Comparison of ENCODE assay signal across 1 cellular context in genomic region chr2:110173523-110173922, GRCh38.
TF ChIP-seq lines count a peak whose summit lies in the region.

No MANE protein-coding gene starts in this region.

TF ChIP-seq in HEK293, 187 proteins besides CTCF, POLR2A, EP300 and RAD21 (continued from another document):
- TF ChIP-seq PRDM2 (tag by site-specific recombination; IDR thresholded peaks at IDR 0.05; ENCODE audit: borderline replicate concordance) (no peak), ZNF175 (tag by site-specific recombination; IDR thresholded peaks at IDR 0.05) (no peak), ZNF830 (tag by site-specific recombination; IDR thresholded peaks at IDR 0.05; ENCODE audit: low read depth) (no peak), ZNF341 (tag by site-specific recombination; IDR thresholded peaks at IDR 0.05; ENCODE audit: low read depth) (no peak), SCRT2 (tag by site-specific recombination; IDR thresholded peaks at IDR 0.05) (peak; percentile 56; the same call in 1 of the 2 replicates), SP3 (tag by site-specific recombination; IDR thresholded peaks at IDR 0.05) (0 out of 2 replicates have a peak, but pooled peaks have one; percentile 12), ZNF214 (tag by site-specific recombination; IDR thresholded peaks at IDR 0.05; ENCODE audit: borderline replicate concordance) (no peak), KLF9 (tag by site-specific recombination; IDR thresholded peaks at IDR 0.05; ENCODE audit: low read depth) (no peak), ZNF146 (tag by site-specific recombination; IDR thresholded peaks at IDR 0.05) (no peak), ZNF701 (tag by site-specific recombination; IDR thresholded peaks at IDR 0.05) (no peak), ZNF707 (tag by site-specific recombination; IDR thresholded peaks at IDR 0.05) (no peak), ZNF548 (tag by site-specific recombination; IDR thresholded peaks at IDR 0.05) (no peak), ZNF596 (tag by site-specific recombination; IDR thresholded peaks at IDR 0.05) (no peak), ZNF518A (tag by site-specific recombination; conservative IDR thresholded peaks at IDR 0.05; ENCODE audit: low read depth) (no peak), MEIS1 (CRISPR knock-in tag; IDR thresholded peaks at IDR 0.05; ENCODE audit: borderline replicate concordance) (no peak), WT1 (tag by site-specific recombination; IDR thresholded peaks at IDR 0.05) (no peak), ZFHX2 (tag by site-specific recombination; conservative IDR thresholded peaks at IDR 0.05) (no peak), ZBTB8A (tag by site-specific recombination; IDR thresholded peaks at IDR 0.05) (no peak), ZBTB21 (tag by site-specific recombination; IDR thresholded peaks at IDR 0.05) (no peak), BCL6B (tag by site-specific recombination; IDR thresholded peaks at IDR 0.05) (0 out of 2 replicates have a peak, but pooled peaks have one; percentile 42), HOXD13 (CRISPR knock-in tag; IDR thresholded peaks at IDR 0.05; ENCODE audit: borderline replicate concordance) (no peak), ZNF132 (tag by site-specific recombination; IDR thresholded peaks at IDR 0.05; ENCODE audit: borderline replicate concordance) (no peak), ZNF184 (tag by site-specific recombination; IDR thresholded peaks at IDR 0.05) (no peak)
- TF ChIP-seq, protein P1, sequence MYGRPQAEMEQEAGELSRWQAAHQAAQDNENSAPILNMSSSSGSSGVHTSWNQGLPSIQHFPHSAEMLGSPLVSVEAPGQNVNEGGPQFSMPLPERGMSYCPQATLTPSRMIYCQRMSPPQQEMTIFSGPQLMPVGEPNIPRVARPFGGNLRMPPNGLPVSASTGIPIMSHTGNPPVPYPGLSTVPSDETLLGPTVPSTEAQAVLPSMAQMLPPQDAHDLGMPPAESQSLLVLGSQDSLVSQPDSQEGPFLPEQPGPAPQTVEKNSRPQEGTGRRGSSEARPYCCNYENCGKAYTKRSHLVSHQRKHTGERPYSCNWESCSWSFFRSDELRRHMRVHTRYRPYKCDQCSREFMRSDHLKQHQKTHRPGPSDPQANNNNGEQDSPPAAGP (tag by site-specific recombination; IDR thresholded peaks at IDR 0.05) = no peak
- TF ChIP-seq, protein P2, sequence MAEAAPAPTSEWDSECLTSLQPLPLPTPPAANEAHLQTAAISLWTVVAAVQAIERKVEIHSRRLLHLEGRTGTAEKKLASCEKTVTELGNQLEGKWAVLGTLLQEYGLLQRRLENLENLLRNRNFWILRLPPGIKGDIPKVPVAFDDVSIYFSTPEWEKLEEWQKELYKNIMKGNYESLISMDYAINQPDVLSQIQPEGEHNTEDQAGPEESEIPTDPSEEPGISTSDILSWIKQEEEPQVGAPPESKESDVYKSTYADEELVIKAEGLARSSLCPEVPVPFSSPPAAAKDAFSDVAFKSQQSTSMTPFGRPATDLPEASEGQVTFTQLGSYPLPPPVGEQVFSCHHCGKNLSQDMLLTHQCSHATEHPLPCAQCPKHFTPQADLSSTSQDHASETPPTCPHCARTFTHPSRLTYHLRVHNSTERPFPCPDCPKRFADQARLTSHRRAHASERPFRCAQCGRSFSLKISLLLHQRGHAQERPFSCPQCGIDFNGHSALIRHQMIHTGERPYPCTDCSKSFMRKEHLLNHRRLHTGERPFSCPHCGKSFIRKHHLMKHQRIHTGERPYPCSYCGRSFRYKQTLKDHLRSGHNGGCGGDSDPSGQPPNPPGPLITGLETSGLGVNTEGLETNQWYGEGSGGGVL (tag by site-specific recombination; IDR thresholded peaks at IDR 0.05) = no peak
- TF ChIP-seq, protein P3, sequence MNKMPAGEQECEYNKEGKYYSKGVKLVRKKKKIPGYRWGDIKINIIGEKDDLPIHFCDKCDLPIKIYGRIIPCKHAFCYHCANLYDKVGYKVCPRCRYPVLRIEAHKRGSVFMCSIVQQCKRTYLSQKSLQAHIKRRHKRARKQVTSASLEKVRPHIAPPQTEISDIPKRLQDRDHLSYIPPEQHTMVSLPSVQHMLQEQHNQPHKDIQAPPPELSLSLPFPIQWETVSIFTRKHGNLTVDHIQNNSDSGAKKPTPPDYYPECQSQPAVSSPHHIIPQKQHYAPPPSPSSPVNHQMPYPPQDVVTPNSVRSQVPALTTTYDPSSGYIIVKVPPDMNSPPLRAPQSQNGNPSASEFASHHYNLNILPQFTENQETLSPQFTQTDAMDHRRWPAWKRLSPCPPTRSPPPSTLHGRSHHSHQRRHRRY (tag by site-specific recombination; IDR thresholded peaks at IDR 0.05) = no peak
- TF ChIP-seq, protein P4, sequence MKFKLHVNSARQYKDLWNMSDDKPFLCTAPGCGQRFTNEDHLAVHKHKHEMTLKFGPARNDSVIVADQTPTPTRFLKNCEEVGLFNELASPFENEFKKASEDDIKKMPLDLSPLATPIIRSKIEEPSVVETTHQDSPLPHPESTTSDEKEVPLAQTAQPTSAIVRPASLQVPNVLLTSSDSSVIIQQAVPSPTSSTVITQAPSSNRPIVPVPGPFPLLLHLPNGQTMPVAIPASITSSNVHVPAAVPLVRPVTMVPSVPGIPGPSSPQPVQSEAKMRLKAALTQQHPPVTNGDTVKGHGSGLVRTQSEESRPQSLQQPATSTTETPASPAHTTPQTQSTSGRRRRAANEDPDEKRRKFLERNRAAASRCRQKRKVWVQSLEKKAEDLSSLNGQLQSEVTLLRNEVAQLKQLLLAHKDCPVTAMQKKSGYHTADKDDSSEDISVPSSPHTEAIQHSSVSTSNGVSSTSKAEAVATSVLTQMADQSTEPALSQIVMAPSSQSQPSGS (tag by site-specific recombination; IDR thresholded peaks at IDR 0.05; ENCODE audit: low read depth) = no peak
